Comparison of ENCODE assay signal across 1 cellular context in the genomic region with DNA sequence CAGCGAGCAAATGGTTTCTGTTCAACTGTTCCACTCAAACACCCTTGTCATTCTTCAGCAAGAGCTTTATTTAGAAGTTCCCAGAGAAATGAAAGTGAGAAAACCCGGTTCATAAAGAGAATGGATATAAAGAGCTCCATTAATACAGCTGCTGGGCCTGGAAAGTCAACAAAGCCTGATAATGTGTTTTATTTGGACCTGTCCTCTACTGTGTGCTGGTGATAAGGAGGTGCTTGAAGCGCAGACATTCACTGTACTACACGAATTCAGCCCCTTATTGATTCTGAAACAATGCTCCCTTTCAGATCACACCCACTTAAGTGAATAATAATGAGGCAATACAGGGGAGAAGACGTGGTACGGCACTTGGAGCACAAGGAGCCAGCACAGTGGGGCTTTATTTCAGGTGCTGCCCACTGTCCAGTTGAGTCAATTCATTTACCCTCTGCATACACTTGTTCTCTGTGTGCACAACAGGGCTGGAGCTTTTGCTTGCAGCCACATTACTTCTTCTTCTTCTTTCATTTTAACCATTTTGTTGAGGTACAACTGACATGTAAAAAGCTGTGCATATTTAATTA.
TF ChIP-seq lines count a peak whose summit lies in the region.

No MANE protein-coding gene starts in this region.

TF ChIP-seq in H1, 55 proteins besides CTCF, POLR2A, EP300 and RAD21 (continued from another document):
- TF ChIP-seq, protein P1, sequence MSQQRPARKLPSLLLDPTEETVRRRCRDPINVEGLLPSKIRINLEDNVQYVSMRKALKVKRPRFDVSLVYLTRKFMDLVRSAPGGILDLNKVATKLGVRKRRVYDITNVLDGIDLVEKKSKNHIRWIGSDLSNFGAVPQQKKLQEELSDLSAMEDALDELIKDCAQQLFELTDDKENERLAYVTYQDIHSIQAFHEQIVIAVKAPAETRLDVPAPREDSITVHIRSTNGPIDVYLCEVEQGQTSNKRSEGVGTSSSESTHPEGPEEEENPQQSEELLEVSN (IDR thresholded peaks at IDR 0.05), result no peak
- TF ChIP-seq TEAD4 (IDR thresholded peaks at IDR 0.05; ENCODE audit: low read depth, low read length), result no peak
- no peak for TF ChIP-seq SIN3A (conservative IDR thresholded peaks at IDR 0.05 in 1 of 2, IDR thresholded peaks at IDR 0.05 in 1 of 2; ENCODE audit: low read depth in 1 of 2, low read length in 2 of 2)
- TF ChIP-seq SAP30 (IDR thresholded peaks at IDR 0.05; ENCODE audit: insufficient read depth, insufficient replicate concordance, low read length), result no peak
- TF ChIP-seq CHD1 (IDR thresholded peaks at IDR 0.05; ENCODE audit: low read depth, low read length), result no peak
- no peak for TF ChIP-seq ZNF274 (IDR thresholded peaks at IDR 0.05; ENCODE audit: borderline replicate concordance, extremely low read depth, low read length)
- TF ChIP-seq, protein P2, sequence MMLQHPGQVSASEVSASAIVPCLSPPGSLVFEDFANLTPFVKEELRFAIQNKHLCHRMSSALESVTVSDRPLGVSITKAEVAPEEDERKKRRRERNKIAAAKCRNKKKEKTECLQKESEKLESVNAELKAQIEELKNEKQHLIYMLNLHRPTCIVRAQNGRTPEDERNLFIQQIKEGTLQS (IDR thresholded peaks at IDR 0.05; ENCODE audit: insufficient read depth, low read depth, low read length), result no peak
- no peak for TF ChIP-seq KDM1A (IDR thresholded peaks at IDR 0.05; ENCODE audit: borderline replicate concordance, low read length)
